In genomic region chr5:39652036-39652435, GRCh38 we compare ENCODE assay signal across 23 cellular contexts.
"Had no signal": no experiment of that assay in that cellular context is flagged by ENCODE, and none has a peak within 500 bp of the region (broad histone marks: within the 10 kb centered on the region; RNA-seq: fewer than 3 reads in every experiment).

No MANE protein-coding gene starts in this region.

- H3K36me3 Mint-ChIP-seq: mesothelial cell of epicardium; naive B cell; neural progenitor cell; stimulated activated effector memory CD8-positive, alpha-beta T cell treated with anti-CD3 and anti-CD28 coated beads, Interleukin-12 subunit alpha, Interleukin-12 subunit beta, amount 100 ng/mL, for 72 hours; type B pancreatic cell had no signal

- H3K27ac Mint-ChIP-seq: mesothelial cell of epicardium; naive B cell; nephron; neural progenitor cell; stimulated activated effector memory CD8-positive, alpha-beta T cell treated with anti-CD3 and anti-CD28 coated beads, Interleukin-12 subunit alpha, Interleukin-12 subunit beta, amount 100 ng/mL, for 72 hours; type B pancreatic cell had no signal

- H3K4me3 Mint-ChIP-seq: mesothelial cell of epicardium; naive B cell; nephron; neural progenitor cell; stimulated activated effector memory CD8-positive, alpha-beta T cell treated with anti-CD3 and anti-CD28 coated beads, Interleukin-12 subunit alpha, Interleukin-12 subunit beta, amount 100 ng/mL, for 72 hours; type B pancreatic cell had no signal

- H3K9me3 Mint-ChIP-seq: mesothelial cell of epicardium; nephron; neural progenitor cell; stimulated activated effector memory CD8-positive, alpha-beta T cell treated with anti-CD3 and anti-CD28 coated beads, Interleukin-12 subunit alpha, Interleukin-12 subunit beta, amount 100 ng/mL, for 72 hours; type B pancreatic cell had no signal

- DNase-seq: dermis blood vessel endothelial cell; effector memory CD4-positive, alpha-beta T cell; esophagus squamous epithelium; hypothalamus; kidney; mesenchymal stem cell; mucosa of descending colon; naive B cell; psoas muscle; right cardiac atrium; sigmoid colon; stimulated activated CD4-positive, alpha-beta T cell treated with anti-CD3 and anti-CD28 coated beads, Interleukin-2, amount 100 ng/mL, for 24 hours; stimulated activated CD4-positive, alpha-beta T cell treated with anti-CD3 and anti-CD28 coated beads, Interleukin-4, amount 100 ng/mL, for 24 hours; stimulated activated naive CD4-positive, alpha-beta T cell treated with Interleukin-2 at 50 U/mL for 16 hours; stomach; testis; tibial artery had no signal

- ATAC-seq: left lobe of liver; mucosa of descending colon; psoas muscle; right cardiac atrium; stimulated activated effector memory CD8-positive, alpha-beta T cell treated with anti-CD3 and anti-CD28 coated beads, Interleukin-12 subunit alpha, Interleukin-12 subunit beta, amount 100 ng/mL, for 72 hours had no signal

- H3K4me1 Mint-ChIP-seq: naive B cell; nephron; neural progenitor cell; stimulated activated effector memory CD8-positive, alpha-beta T cell treated with anti-CD3 and anti-CD28 coated beads, Interleukin-12 subunit alpha, Interleukin-12 subunit beta, amount 100 ng/mL, for 72 hours had no signal

- H3K27me3 Mint-ChIP-seq: type B pancreatic cell had no signal
